1 cellular context compared by ENCODE assay signal in the genomic region with DNA sequence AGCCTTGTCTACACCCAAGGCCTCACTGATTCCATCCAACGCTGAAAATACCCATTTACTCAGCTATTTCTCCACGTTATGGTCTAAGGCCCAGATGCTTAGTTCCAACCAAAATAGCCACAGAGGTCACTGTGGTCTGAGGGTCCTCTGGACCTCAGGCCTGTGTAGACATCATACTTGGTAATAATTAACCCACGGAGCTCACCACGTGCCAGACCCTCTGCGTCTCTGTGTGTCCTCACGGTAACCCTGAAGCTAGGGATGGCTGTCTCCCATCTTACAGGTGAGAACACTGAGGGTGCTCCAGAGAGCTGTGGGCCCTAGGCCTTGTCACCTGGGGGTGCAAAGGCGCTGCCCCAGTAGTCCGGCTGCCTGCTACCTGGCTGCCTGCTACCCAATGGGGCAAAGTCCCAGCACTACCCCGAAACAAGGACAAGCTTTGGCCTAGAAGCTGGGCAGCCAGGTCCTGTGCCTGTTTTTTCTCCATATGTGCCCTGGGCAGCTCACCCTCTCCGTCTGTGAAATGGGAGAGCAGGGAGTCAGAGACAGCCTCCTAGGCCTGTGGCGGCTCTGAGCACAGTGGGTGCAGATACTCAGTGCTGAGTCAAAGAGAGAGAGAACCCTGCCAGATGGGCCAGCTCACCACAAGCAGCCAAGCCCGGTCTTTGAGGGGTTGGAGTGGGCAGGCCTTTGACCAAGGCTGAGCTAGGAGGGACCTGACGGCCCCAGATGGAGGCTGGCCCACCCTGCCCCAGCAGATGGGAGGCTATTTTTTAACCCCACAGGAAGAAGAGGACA.
TF ChIP-seq lines count a peak whose summit lies in the region.

No MANE protein-coding gene starts in this region.

TF ChIP-seq in IMR-90, 13 proteins besides CTCF, POLR2A, EP300 and RAD21 (continued from another document):
- TF ChIP-seq BHLHE40 (IDR thresholded peaks at IDR 0.05; ENCODE audit: low read depth, low read length), result no peak
